8 cellular contexts compared by ENCODE assay signal in the genomic region with DNA sequence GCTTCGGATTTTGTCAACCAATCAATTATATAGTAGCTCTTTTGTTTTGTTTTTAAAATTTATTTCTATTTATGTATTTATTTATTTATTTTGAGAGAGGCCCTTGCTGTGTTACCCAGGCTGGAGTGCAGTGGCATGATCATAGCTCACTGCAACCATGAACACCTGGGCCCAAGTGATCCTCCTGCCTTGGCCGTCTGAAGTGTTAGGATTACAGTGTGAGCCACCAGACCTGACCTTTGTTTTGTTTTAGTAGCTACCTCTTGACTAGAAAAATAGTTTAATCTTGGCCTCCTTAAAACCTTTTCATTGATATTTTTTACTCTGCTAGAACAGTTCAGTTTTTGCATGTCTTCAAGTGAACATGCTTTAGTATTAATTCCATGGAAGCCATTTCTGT. TPM values are rescaled to one million over a fixed set of nuclear protein-coding genes. Genes with fewer than 3 reads are reported as not detected.
DNase-seq lines count a peak whose midpoint lies in the region; ATAC-seq and TF ChIP-seq lines count a peak whose summit lies in the region.

No MANE protein-coding gene starts in this region.

- H3K4me2 ChIP-seq in fibroblast of lung (ENCODE audit: extremely low read depth, insufficient read depth, low read length) (peak overlapping the region; percentile 58), skeletal muscle satellite cell (ENCODE audit: low read length) (peak overlapping the region; percentile 55)

- DNase-seq in T-cell = no peak
- no peak for DNase-seq in fibroblast of lung (ENCODE audit: low read depth in 2 of 2)
- no peak for DNase-seq in GOT3 (lab: John Stamatoyannopoulos, UW)
- no peak for DNase-seq in ureter (ENCODE audit: low spot score)
- DNase-seq in NCI-H2029 (lab: John Stamatoyannopoulos, UW) = no peak

- no peak for TF ChIP-seq CTCF in fibroblast of lung (conservative IDR thresholded peaks at IDR 0.05 in 1 of 2, IDR thresholded peaks at IDR 0.05 in 1 of 2; ENCODE audit: low read depth in 1 of 2, low read length in 2 of 2)

- no peak overlapping the region for H3K4me3 ChIP-seq in fibroblast of lung (replicated peaks in 1 of 4; ENCODE audit: control extremely low read depth in 1 of 4, insufficient read depth in 1 of 4, low read depth in 3 of 4, low read length in 4 of 4)
- H3K4me3 ChIP-seq in skeletal muscle satellite cell (ENCODE audit: low read length) = peak overlapping the region; percentile 25

- H3K4me1 Mint-ChIP-seq in T-cell = peaks cover 80 to 87% (median 86%) of the 10 kb centered on the region in 3 donors

- peak overlapping the region; percentile 85 for H2AFZ ChIP-seq in fibroblast of lung (ENCODE audit: low read length)

- peak overlapping the region; percentile 43 to 72 (median 50) for H3K4me3 Mint-ChIP-seq in T-cell

- H3K36me3 ChIP-seq in fibroblast of lung (ENCODE audit: control insufficient read depth, insufficient read depth, low read length) (no peaks in the 10 kb centered on the region), skeletal muscle satellite cell (ENCODE audit: insufficient read depth, low read length) (no peaks in the 10 kb centered on the region)

- H3K9me3 ChIP-seq in fibroblast of lung (ENCODE audit: control insufficient read depth, insufficient read depth, low read depth, low read length) (no peaks in the 10 kb centered on the region), skeletal muscle satellite cell (replicated peaks; ENCODE audit: low read length) (no peaks in the 10 kb centered on the region)

- POLR2A ChIA-PET in T-cell (lab: Charles Lee) = interaction anchor here (0.6 to 1.1 kb wide), 4 partner anchors 9 to 99 kb away, joined by 3 to 12 read pairs (median 4); no protein-coding TSS in a partner anchor

- H3K9ac ChIP-seq in fibroblast of lung (ENCODE audit: insufficient read depth, low read length) (no peak overlapping the region), skeletal muscle satellite cell (ENCODE audit: low read depth, low read length) (peak overlapping the region; percentile 54)

- no peaks in the 10 kb centered on the region for H4K20me1 ChIP-seq in fibroblast of lung (ENCODE audit: control insufficient read depth, extremely low read depth, insufficient read depth, low read length)

- H3K36me3 Mint-ChIP-seq in T-cell = peaks cover 14% of the 10 kb centered on the region

- peak overlapping the region; percentile 70 for H3K27ac ChIP-seq in fibroblast of lung (ENCODE audit: insufficient read depth, low read length)

- peaks cover 14% of the 10 kb centered on the region for H3K79me2 ChIP-seq in fibroblast of lung (ENCODE audit: control insufficient read depth, insufficient read depth, low read length)

- peak overlapping the region; percentile 90 to 93 for H3K27ac Mint-ChIP-seq in T-cell

- H3K27me3 Mint-ChIP-seq in T-cell = no peaks in the 10 kb centered on the region

- ATAC-seq in GM21825 (IDR thresholded peaks at IDR 0.05; ENCODE audit: unreplicated experiment) = peak; percentile 12
- ATAC-seq in T-cell (replicated peaks in 1 of 4) = peak; percentile 2 to 18 (median 13)
- ATAC-seq in GM18867 (IDR thresholded peaks at IDR 0.05; ENCODE audit: unreplicated experiment) = no peak

- H3K9me3 Mint-ChIP-seq in T-cell = no peaks in the 10 kb centered on the region

- H3K27me3 ChIP-seq in fibroblast of lung (ENCODE audit: control insufficient read depth, insufficient read depth, low read length) = no peaks in the 10 kb centered on the region
- no peaks in the 10 kb centered on the region for H3K27me3 ChIP-seq in skeletal muscle satellite cell (ENCODE audit: control insufficient read depth, insufficient read depth, low read length)

- H3K4me1 ChIP-seq in fibroblast of lung (ENCODE audit: control insufficient read depth, extremely low read depth, insufficient read depth, low read length) = peaks cover 18% of the 10 kb centered on the region
- H3K4me1 ChIP-seq in skeletal muscle satellite cell (ENCODE audit: control insufficient read depth, insufficient read depth, low read length) = peaks cover 43% of the 10 kb centered on the region

- CTCF ChIA-PET in T-cell (lab: Charles Lee) = interaction anchor here (0.5 to 1.3 kb wide), 7 partner anchors 13 to 449 kb away, joined by 3 to 5 read pairs (median 4); no protein-coding TSS in a partner anchor

RNA-seq across cellular contexts. Expression of gene GARRE1, which starts 15.1 kb away (rescaled TPM):
- total RNA-seq in T-cell (10 to 100 TPM; 31.8 to 51.6 (median 34.8) TPM), fibroblast of lung (8.5 and 10.9 TPM in 2 replicates), ureter (27.2 TPM)
- 7.2 and 8.0 TPM in 2 replicates for polyA plus RNA-seq in fibroblast of lung
- polyA plus RNA-seq in fibroblast of lung (2012) = 6.5 and 6.8 TPM in 2 replicates
- 8.1 and 8.6 TPM in 2 replicates for polyA minus RNA-seq in fibroblast of lung (ENCODE audit: low replicate concordance)
- total RNA-seq in skeletal muscle satellite cell (2012; rRNA removed) = 4.4 and 5.6 TPM in 2 replicates
